ENCODE assay signal across 1 cellular context in the genomic region with DNA sequence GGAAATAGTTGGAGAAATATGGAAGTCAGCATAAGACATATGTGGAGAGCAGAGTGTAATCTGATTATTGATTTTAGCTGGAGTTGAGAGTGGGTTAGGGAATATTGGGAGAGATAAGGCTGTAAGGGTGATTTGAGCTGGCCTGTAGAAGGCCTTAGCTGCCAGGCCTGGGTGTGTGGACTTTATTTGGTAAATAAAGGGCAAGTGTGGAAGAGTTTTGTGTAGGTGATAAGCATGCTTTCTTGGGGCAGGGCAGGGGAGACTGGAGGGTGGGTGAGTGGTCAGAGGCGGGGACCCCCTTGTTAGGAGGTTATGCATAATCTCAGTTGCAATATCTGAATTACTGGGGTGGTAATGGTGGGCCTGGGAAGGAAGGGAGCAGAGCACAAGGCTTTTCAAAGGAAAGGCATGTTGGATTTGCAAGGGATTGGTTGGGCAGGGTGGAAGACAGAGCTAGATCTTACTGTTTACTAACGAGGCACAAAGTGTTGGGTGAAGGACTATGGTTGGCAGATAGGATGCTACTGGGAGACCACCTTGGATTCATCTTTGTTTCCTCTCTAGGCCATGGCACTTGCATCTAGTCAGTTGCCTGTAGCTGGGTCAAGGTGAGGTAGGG.
A peak's percentile ranks its signal among the peaks of the same experiment; 100 is the strongest.
TF ChIP-seq lines count a peak whose summit lies in the region.

No MANE protein-coding gene starts in this region.

TF ChIP-seq in HepG2, 621 proteins besides CTCF, POLR2A, EP300 and RAD21 (continued from another document):
- TF ChIP-seq ZNF570 (CRISPR knock-in tag; IDR thresholded peaks at IDR 0.05; ENCODE audit: borderline replicate concordance) = no peak
- no peak for TF ChIP-seq ZNF446 (CRISPR knock-in tag; IDR thresholded peaks at IDR 0.05)
- TF ChIP-seq ZFX (CRISPR knock-in tag; IDR thresholded peaks at IDR 0.05; ENCODE audit: low read depth) = no peak
- no peak for TF ChIP-seq PRMT3 (CRISPR knock-in tag; IDR thresholded peaks at IDR 0.05; ENCODE audit: borderline replicate concordance, low read depth)
- no peak for TF ChIP-seq ZNF44 (CRISPR knock-in tag; IDR thresholded peaks at IDR 0.05)
- no peak for TF ChIP-seq ISL2 (CRISPR knock-in tag; IDR thresholded peaks at IDR 0.05)
- no peak for TF ChIP-seq SIX1 (CRISPR knock-in tag; IDR thresholded peaks at IDR 0.05; ENCODE audit: borderline replicate concordance)
- TF ChIP-seq POLR2AphosphoS2 (IDR thresholded peaks at IDR 0.05; ENCODE audit: low read depth, low read length) = no peak
- TF ChIP-seq ZNF792 (CRISPR knock-in tag; IDR thresholded peaks at IDR 0.05) = no peak
- TF ChIP-seq, protein P1, sequence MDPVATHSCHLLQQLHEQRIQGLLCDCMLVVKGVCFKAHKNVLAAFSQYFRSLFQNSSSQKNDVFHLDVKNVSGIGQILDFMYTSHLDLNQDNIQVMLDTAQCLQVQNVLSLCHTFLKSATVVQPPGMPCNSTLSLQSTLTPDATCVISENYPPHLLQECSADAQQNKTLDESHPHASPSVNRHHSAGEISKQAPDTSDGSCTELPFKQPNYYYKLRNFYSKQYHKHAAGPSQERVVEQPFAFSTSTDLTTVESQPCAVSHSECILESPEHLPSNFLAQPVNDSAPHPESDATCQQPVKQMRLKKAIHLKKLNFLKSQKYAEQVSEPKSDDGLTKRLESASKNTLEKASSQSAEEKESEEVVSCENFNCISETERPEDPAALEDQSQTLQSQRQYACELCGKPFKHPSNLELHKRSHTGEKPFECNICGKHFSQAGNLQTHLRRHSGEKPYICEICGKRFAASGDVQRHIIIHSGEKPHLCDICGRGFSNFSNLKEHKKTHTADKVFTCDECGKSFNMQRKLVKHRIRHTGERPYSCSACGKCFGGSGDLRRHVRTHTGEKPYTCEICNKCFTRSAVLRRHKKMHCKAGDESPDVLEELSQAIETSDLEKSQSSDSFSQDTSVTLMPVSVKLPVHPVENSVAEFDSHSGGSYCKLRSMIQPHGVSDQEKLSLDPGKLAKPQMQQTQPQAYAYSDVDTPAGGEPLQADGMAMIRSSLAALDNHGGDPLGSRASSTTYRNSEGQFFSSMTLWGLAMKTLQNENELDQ (CRISPR knock-in tag; IDR thresholded peaks at IDR 0.05; ENCODE audit: borderline replicate concordance) = no peak
- TF ChIP-seq ZNF282 (IDR thresholded peaks at IDR 0.05; ENCODE audit: partially characterized antibody) = peak; percentile 76
- TF ChIP-seq HNRNPH1 (optimal IDR thresholded peaks at IDR 0.05; ENCODE audit: low read depth, low read length) = no peak
